In the genomic region with DNA sequence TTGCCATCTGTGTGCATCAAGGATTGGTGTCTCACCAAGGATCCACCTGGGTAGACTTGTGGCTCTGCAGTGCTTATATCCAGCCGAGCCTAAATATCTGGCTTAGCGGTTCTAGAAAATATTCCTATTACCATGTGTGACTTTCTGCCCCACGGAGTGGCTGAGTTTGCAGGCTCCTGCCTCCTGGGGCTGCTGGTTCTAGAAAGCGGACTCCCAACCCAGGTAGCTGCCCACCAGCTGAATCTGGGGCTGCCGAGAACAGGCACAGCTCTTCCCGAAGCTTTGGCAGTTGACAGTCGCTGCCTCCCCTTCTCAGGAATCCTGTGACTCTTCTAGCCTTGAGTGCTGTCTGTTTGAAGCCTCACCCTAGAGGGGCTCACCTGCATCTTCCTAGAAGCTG, we compare ENCODE assay signal across 18 cellular contexts.
DNase-seq lines count a peak whose midpoint lies in the region; ATAC-seq and TF ChIP-seq lines count a peak whose summit lies in the region.
"Had no signal": no experiment of that assay in that cellular context is flagged by ENCODE, and none has a peak within 500 bp of the region (broad histone marks: within the 10 kb centered on the region; RNA-seq: fewer than 3 reads in every experiment).

No MANE protein-coding gene starts in this region.

- no peak for TF ChIP-seq POLR2A in esophagus squamous epithelium (IDR thresholded peaks at IDR 0.05)
- TF ChIP-seq POLR2A in prostate gland (IDR thresholded peaks at IDR 0.05): no peak

- H3K27me3 ChIP-seq in adipocyte (replicated peaks; ENCODE audit: control insufficient read depth, insufficient read depth, low read length) (no peaks in the 10 kb centered on the region), esophagus squamous epithelium (no peaks in the 10 kb centered on the region), prostate gland (replicated peaks; ENCODE audit: insufficient read depth) (no peaks in the 10 kb centered on the region), tibial artery (no peaks in the 10 kb centered on the region)
- H3K27me3 ChIP-seq: right atrium auricular region had no signal

- H3K4me1 ChIP-seq in adipocyte (ENCODE audit: control insufficient read depth, insufficient read depth, low read length): peaks cover 9% of the 10 kb centered on the region
- peaks cover 5 to 40% (median 5%) of the 10 kb centered on the region in 3 donors for H3K4me1 ChIP-seq in esophagus squamous epithelium
- H3K4me1 ChIP-seq in prostate gland (replicated peaks): no peaks in the 10 kb centered on the region
- H3K4me1 ChIP-seq in tibial artery: peaks cover 0 to 24% (median 15%) of the 10 kb centered on the region in 4 donors

- peak overlapping the region; percentile 17 for H3K9ac ChIP-seq in adipocyte (ENCODE audit: low read length)

- no peak for ATAC-seq in GM18519 (IDR thresholded peaks at IDR 0.05; ENCODE audit: low FRiP score, unreplicated experiment)
- ATAC-seq: naive thymus-derived CD4-positive, alpha-beta T cell had no signal

- H3K4me3 ChIP-seq in adipocyte (ENCODE audit: low read length) (peak overlapping the region; percentile 74), esophagus squamous epithelium (peak overlapping the region; percentile 8 to 47 (median 24)), prostate gland (no peak overlapping the region), tibial artery (peak overlapping the region; percentile 36 to 47)
- H3K4me3 ChIP-seq: right atrium auricular region had no signal

- TF ChIP-seq CTCF in esophagus squamous epithelium (IDR thresholded peaks at IDR 0.05): no peak
- no peak for TF ChIP-seq CTCF in prostate gland (IDR thresholded peaks at IDR 0.05)
- TF ChIP-seq CTCF in tibial artery (IDR thresholded peaks at IDR 0.05): no peak

- H3K27ac ChIP-seq in esophagus squamous epithelium: peak overlapping the region; percentile 59 to 71 (median 62)
- H3K27ac ChIP-seq in prostate gland: peak overlapping the region; percentile 55 to 66
- H3K27ac ChIP-seq in tibial artery: peak overlapping the region; percentile 41 to 65
- H3K27ac ChIP-seq: WERI-Rb-1 had no signal

- 30 to 46% methylated on average over 5 to 7 of the region's 7 CpGs for WGBS in esophagus squamous epithelium, 2 donors
- 54% methylated on average over 7 of the region's 7 CpGs for WGBS in prostate gland

- H3K9me3 ChIP-seq in adipocyte (ENCODE audit: control insufficient read depth, low read length) (no peaks in the 10 kb centered on the region), esophagus squamous epithelium (no peaks in the 10 kb centered on the region), prostate gland (no peaks in the 10 kb centered on the region), tibial artery (no peaks in the 10 kb centered on the region)
- H3K9me3 ChIP-seq: right atrium auricular region had no signal

- DNase-seq in adipocyte (ENCODE audit: low read depth) (no peak), esophagus squamous epithelium (lab: John Stamatoyannopoulos, UW) (no peak), prostate gland (ENCODE audit: low spot score) (no peak), tibial artery (no peak), SIG-M5 (lab: John Stamatoyannopoulos, UW) (no peak), DMS 273 treated with DMSO at 0.1 percent for 48 hours (lab: John Stamatoyannopoulos, UW) (no peak)
- DNase-seq: activated CD4-positive, alpha-beta T cell treated with anti-CD3 and anti-CD28 coated beads, Interleukin-2, amount 10 ng/mL, durations not matched to agents 7 days and 5 days; activated naive CD4-positive, alpha-beta T cell treated with anti-CD3 and anti-CD28 coated beads, Interleukin-2, amount 10 ng/mL, durations not matched to agents 7 days and 5 days; EL; HCEC 1CT; naive thymus-derived CD4-positive, alpha-beta T cell; NCI-H2029 treated with DMSO at 0.1 percent for 48 hours; NCI-H2227 treated with DMSO at 0.1 percent for 48 hours; NCI-H774; stimulated activated CD4-positive, alpha-beta T cell treated with anti-CD3 and anti-CD28 coated beads, Interleukin-15, amount 100 ng/mL, for 24 hours; WERI-Rb-1 had no signal

- intact Hi-C loops in esophagus squamous epithelium (cut with DNase I) (no loop called here), prostate gland (cut with DNase I) (no loop called here), tibial artery (cut with DNase I; ENCODE audit: low total_unique reads) (no loop called here)

- H3K36me3 ChIP-seq in adipocyte (ENCODE audit: control insufficient read depth, insufficient read depth, low read length, severe bottlenecking): no peaks in the 10 kb centered on the region
- H3K36me3 ChIP-seq in esophagus squamous epithelium: no peaks in the 10 kb centered on the region
- no peaks in the 10 kb centered on the region for H3K36me3 ChIP-seq in prostate gland
- H3K36me3 ChIP-seq in tibial artery: no peaks in the 10 kb centered on the region
- H3K36me3 ChIP-seq: right atrium auricular region, WERI-Rb-1 had no signal

Comparison
In these comparisons a context has a peak if more than half of its experiments do, and no peak if none do; other contexts are left out.
1. H3K4me3 ChIP-seq: peak in adipocyte (single experiment), esophagus squamous epithelium (4 of 4) and tibial artery (2 of 2); none in prostate gland (0 of 2).
2. Peak in every context shown above with its lines, with median percentiles within 50 percentile points of each other: H3K27ac ChIP-seq.